ENCODE assay signal across 13 cellular contexts in genomic region chr21:46621457-46622182, GRCh38. TPM values are rescaled to one million over a fixed set of nuclear protein-coding genes. Genes with fewer than 3 reads are reported as not detected.
DNase-seq lines count a peak whose midpoint lies in the region; ATAC-seq and TF ChIP-seq lines count a peak whose summit lies in the region.
"Had no signal": no experiment of that assay in that cellular context is flagged by ENCODE, and none has a peak within 500 bp of the region (broad histone marks: within the 10 kb centered on the region; RNA-seq: fewer than 3 reads in every experiment).

No MANE protein-coding gene starts in this region.

- peak overlapping the region; percentile 94 for H3K27ac Mint-ChIP-seq in chondrocyte (ENCODE audit: unreplicated experiment)
- peak overlapping the region; percentile 90 to 100 (median 98) for H3K27ac Mint-ChIP-seq in naive thymus-derived CD8-positive, alpha-beta T cell

- H3K4me2 ChIP-seq in hepatocyte = no peak overlapping the region

- intact Hi-C loops in heart right ventricle (cut with DNase I) (no loop called here), cardiac septum (cut with DNase I) (no loop called here), prostate gland (cut with DNase I) (no loop called here)

- 80 to 81% methylated on average over 9 of the region's 9 CpGs for WGBS in heart right ventricle, 2 donors
- 81 to 82% methylated on average over 8 to 9 of the region's 9 CpGs for WGBS in upper lobe of left lung, 2 donors
- WGBS in hepatocyte (ENCODE audit: low lambda C conversion rate, missing lambda C conversion rate) = 88% methylated on average over 9 of the region's 9 CpGs
- WGBS in prostate gland = 67% methylated on average over 9 of the region's 9 CpGs

- TF ChIP-seq POLR2A in upper lobe of left lung (IDR thresholded peaks at IDR 0.05) = no peak
- no peak for TF ChIP-seq POLR2A in prostate gland (IDR thresholded peaks at IDR 0.05)

- H3K27me3 Mint-ChIP-seq in chondrocyte (ENCODE audit: low read depth) = no peaks in the 10 kb centered on the region
- H3K27me3 Mint-ChIP-seq in naive thymus-derived CD8-positive, alpha-beta T cell = no peaks in the 10 kb centered on the region

- H3K79me2 ChIP-seq in hepatocyte = no peaks in the 10 kb centered on the region

- peaks cover 22% of the 10 kb centered on the region for H3K9me3 Mint-ChIP-seq in chondrocyte (ENCODE audit: low read depth)
- peaks cover 0 to 17% (median 3%) of the 10 kb centered on the region in 9 donors for H3K9me3 Mint-ChIP-seq in naive thymus-derived CD8-positive, alpha-beta T cell

- DNase-seq in heart right ventricle = no peak
- DNase-seq in cardiac septum (ENCODE audit: low spot score) = no peak
- no peak for DNase-seq in chondrocyte (ENCODE audit: low spot score)
- DNase-seq in naive thymus-derived CD8-positive, alpha-beta T cell = peak in 3 of 10 donors; percentile 42 to 59 (median 56)
- DNase-seq in upper lobe of left lung = no peak
- no peak for DNase-seq in hepatocyte (ENCODE audit: low spot score)
- DNase-seq in prostate gland (ENCODE audit: low spot score) = no peak
- DNase-seq: BE2C, erythroblast, GOT3, NCI-H187 treated with DMSO at 0.1 percent for 48 hours had no signal

- peak in 3 of 8 donors; percentile 18 to 32 (median 32) for ATAC-seq in heart right ventricle
- peak; percentile 35 to 47 for ATAC-seq in naive thymus-derived CD8-positive, alpha-beta T cell
- no peak for ATAC-seq in upper lobe of left lung (ENCODE audit: low FRiP score in 2 of 2)
- no peak for ATAC-seq in HG03159 (IDR thresholded peaks at IDR 0.05; ENCODE audit: unreplicated experiment)

- POLR2A ChIA-PET in naive thymus-derived CD8-positive, alpha-beta T cell (lab: Charles Lee) = interaction anchor here (0.9 to 10.8 kb wide), 15 partner anchors 14 to 197 kb away, joined by 3 to 265 read pairs (median 7); partner anchors contain the start of genes PRMT2 and S100B

- peaks cover 0 to 35% (median 0%) of the 10 kb centered on the region in 9 donors for H3K4me1 ChIP-seq in heart right ventricle
- H3K4me1 ChIP-seq in upper lobe of left lung = peaks cover 0 to 6% (median 2%) of the 10 kb centered on the region in 4 donors
- no peaks in the 10 kb centered on the region for H3K4me1 ChIP-seq in hepatocyte (ENCODE audit: insufficient read depth)
- H3K4me1 ChIP-seq in prostate gland (replicated peaks) = no peaks in the 10 kb centered on the region
- H3K4me1 ChIP-seq: BE2C had no signal

- no peaks in the 10 kb centered on the region for H3K27me3 ChIP-seq in heart right ventricle
- no peaks in the 10 kb centered on the region for H3K27me3 ChIP-seq in upper lobe of left lung
- no peaks in the 10 kb centered on the region for H3K27me3 ChIP-seq in hepatocyte
- no peaks in the 10 kb centered on the region for H3K27me3 ChIP-seq in prostate gland (replicated peaks; ENCODE audit: insufficient read depth)
- H3K27me3 ChIP-seq: BE2C, SJSA1 had no signal

- no peak overlapping the region for H3K4me3 ChIP-seq in heart right ventricle
- no peak overlapping the region for H3K4me3 ChIP-seq in upper lobe of left lung
- H3K4me3 ChIP-seq in hepatocyte = no peak overlapping the region
- H3K4me3 ChIP-seq in prostate gland = no peak overlapping the region
- H3K4me3 ChIP-seq: SJSA1 had no signal

- no peak for TF ChIP-seq EP300 in upper lobe of left lung (IDR thresholded peaks at IDR 0.05)

- no peaks in the 10 kb centered on the region for H3K9me2 ChIP-seq in hepatocyte (replicated peaks; ENCODE audit: insufficient read depth)

- H3K36me3 ChIP-seq in heart right ventricle (no peaks in the 10 kb centered on the region), upper lobe of left lung (no peaks in the 10 kb centered on the region), hepatocyte (replicated peaks; ENCODE audit: insufficient read depth, low read depth) (no peaks in the 10 kb centered on the region), prostate gland (no peaks in the 10 kb centered on the region)
- H3K36me3 ChIP-seq: BE2C, SJSA1 had no signal

- no peak overlapping the region for H2AFZ ChIP-seq in hepatocyte

- H3K27ac ChIP-seq in heart right ventricle (peak overlapping the region in 6 of 10 donors; percentile 22 to 78 (median 40)), upper lobe of left lung (peak overlapping the region in 3 of 4 donors; percentile 22 to 53 (median 25)), hepatocyte (no peak overlapping the region), prostate gland (no peak overlapping the region)

- TF ChIP-seq CTCF in heart right ventricle (IDR thresholded peaks at IDR 0.05) (no peak), chondrocyte (IDR thresholded peaks at IDR 0.05) (no peak), upper lobe of left lung (IDR thresholded peaks at IDR 0.05) (no peak), hepatocyte (IDR thresholded peaks at IDR 0.05; ENCODE audit: poor library complexity) (no peak), prostate gland (IDR thresholded peaks at IDR 0.05) (no peak)

- H3K4me1 Mint-ChIP-seq in chondrocyte (ENCODE audit: low read depth) = peaks cover 41% of the 10 kb centered on the region
- H3K4me1 Mint-ChIP-seq in naive thymus-derived CD8-positive, alpha-beta T cell = peaks cover 33 to 77% (median 64%) of the 10 kb centered on the region in 4 donors

- H4K20me1 ChIP-seq in hepatocyte (ENCODE audit: insufficient read depth, poor library complexity, severe bottlenecking) = no peaks in the 10 kb centered on the region

- peaks cover 2% of the 10 kb centered on the region for H3K36me3 Mint-ChIP-seq in chondrocyte (ENCODE audit: low read depth)
- peaks cover 0 to 14% (median 4%) of the 10 kb centered on the region in 3 donors for H3K36me3 Mint-ChIP-seq in naive thymus-derived CD8-positive, alpha-beta T cell

- no peak overlapping the region for H3K4me3 Mint-ChIP-seq in chondrocyte (ENCODE audit: unreplicated experiment)
- H3K4me3 Mint-ChIP-seq in naive thymus-derived CD8-positive, alpha-beta T cell = peak overlapping the region in 9 of 10 donors; percentile 53 to 74 (median 66)

- H3K9me3 ChIP-seq in heart right ventricle (peaks cover 0 to 22% (median 11%) of the 10 kb centered on the region in 11 donors), upper lobe of left lung (peaks cover 3 to 15% (median 14%) of the 10 kb centered on the region in 4 donors), hepatocyte (ENCODE audit: low read depth) (no peaks in the 10 kb centered on the region), prostate gland (no peaks in the 10 kb centered on the region)
- H3K9me3 ChIP-seq: BE2C had no signal

RNA-seq across cellular contexts. Expression of gene PRMT2, which starts 13.9 kb away (rescaled TPM):
- total RNA-seq in heart right ventricle (10 to 100 TPM; 40.3 to 70.1 (median 56.9) TPM), cardiac septum (76.5 TPM), chondrocyte (122 to 129 TPM (median 128 TPM) in 3 replicates), upper lobe of left lung (100 to 1,000 TPM in 5 of 6 donors, 10 to 100 TPM in 1; 91.6 to 152 (median 115) TPM), hepatocyte (79.7 and 86.5 TPM in 2 replicates), prostate gland (100 to 1,000 TPM in 1 of 2 donors, 10 to 100 TPM in 1; 77.9 to 108 TPM)
- polyA plus RNA-seq in heart right ventricle (10 to 100 TPM; 31.2 to 51.6 TPM), hepatocyte (98.1 and 108 TPM in 2 replicates)
- total RNA-seq in naive thymus-derived CD8-positive, alpha-beta T cell = 100 to 1,000 TPM; 369 to 376 TPM
- polyA plus RNA-seq in naive thymus-derived CD8-positive, alpha-beta T cell = 100 to 1,000 TPM; 358 to 485 (median 396) TPM

RNA-seq across cellular contexts. Expression of gene S100B, which starts 16.7 kb away (rescaled TPM):
- total RNA-seq in heart right ventricle (1 to 10 TPM in 8 of 10 donors, under 1 TPM in 1, not detected in 1; 0.53 to 5.2 (median 2.9) TPM), cardiac septum (0.62 TPM), chondrocyte (0.41 TPM in 1 of 3 replicates, not detected in the others), upper lobe of left lung (1 to 10 TPM in 4 of 6 donors, not detected in 2; 1.8 to 4.5 (median 2.7) TPM), hepatocyte (not detected in 2 replicates), prostate gland (1 to 10 TPM in 1 of 2 donors, under 1 TPM in 1; 0.91 to 3.2 TPM)
- polyA plus RNA-seq in heart right ventricle (10 to 100 TPM in 1 of 2 donors, 1 to 10 TPM in 1; 4.9 to 11.7 TPM), hepatocyte (not detected in 2 replicates)
- total RNA-seq in naive thymus-derived CD8-positive, alpha-beta T cell = 10 to 100 TPM; 73.4 to 73.5 TPM
- polyA plus RNA-seq in naive thymus-derived CD8-positive, alpha-beta T cell = 100 to 1,000 TPM in 2 of 3 donors, 10 to 100 TPM in 1; 92.4 to 271 (median 227) TPM
- total RNA-seq: SJSA1 had no signal

Comparison
In these comparisons a context has a peak if more than half of its experiments do, and no peak if none do; other contexts are left out.
1. ATAC-seq: peak in naive thymus-derived CD8-positive, alpha-beta T cell (2 of 2); none in upper lobe of left lung (0 of 2) and HG03159 (single experiment).
2. H3K27ac ChIP-seq: peak in heart right ventricle (6 of 10) and upper lobe of left lung (3 of 4); none in hepatocyte (single experiment) and prostate gland (0 of 2).
3. RNA of gene S100B, which starts 16.7 kb away (total RNA-seq): 73.4 to 73.5 TPM in naive thymus-derived CD8-positive, alpha-beta T cell; 0.91 to 3.2 TPM in prostate gland, 0.53 to 5.2 TPM in heart right ventricle, 1.8 to 4.5 TPM in upper lobe of left lung, 0.62 TPM in cardiac septum (single experiment), 0.41 TPM in chondrocyte and not detected in hepatocyte; every median in the first group is over 10 times any median in the second.